26 cellular contexts compared by ENCODE assay signal in genomic region chr3:23937296-23937695, GRCh38.
"Had no signal": no experiment of that assay in that cellular context is flagged by ENCODE, and none has a peak within 500 bp of the region (broad histone marks: within the 10 kb centered on the region; RNA-seq: fewer than 3 reads in every experiment).

No MANE protein-coding gene starts in this region.

- H3K27ac ChIP-seq: ascending aorta, cardiac muscle cell, SJSA1 had no signal

- H3K9me3 ChIP-seq: ascending aorta, MG63, SJSA1, SK-N-SH had no signal

- ATAC-seq: activated CD4-positive, alpha-beta T cell treated with anti-CD3 and anti-CD28 coated beads for 36 hours; activated CD4-positive, CD25-positive, alpha-beta regulatory T cell treated with anti-CD3 and anti-CD28 coated beads, Interleukin-2, amount 50 U/mL, for 24 hours; activated CD8-positive, alpha-beta T cell treated with anti-CD3 and anti-CD28 coated beads, Interleukin-2, amount 10 ng/mL, durations not matched to agents 7 days and 5 days; Panc1; WTC11 had no signal

- H3K27me3 ChIP-seq: ascending aorta, cardiac muscle cell, MG63, SJSA1 had no signal

- H3K4me1 ChIP-seq: ascending aorta had no signal

- H3K4me2 ChIP-seq: SK-N-SH had no signal

- H3K36me3 ChIP-seq: ascending aorta, cardiac muscle cell, MG63, SJSA1 had no signal

- H3K4me3 ChIP-seq: ascending aorta, cardiac muscle cell, MG63, SJSA1 had no signal

- H3K9ac ChIP-seq: SK-N-SH had no signal

- DNase-seq: activated CD4-positive, alpha-beta T cell treated with anti-CD3 and anti-CD28 coated beads for 36 hours; activated CD4-positive, alpha-beta T cell treated with anti-CD3 and anti-CD28 coated beads, Interleukin-2, amount 10 ng/mL, durations not matched to agents 7 days and 5 days; activated CD4-positive, alpha-beta T cell treated with anti-CD3 and anti-CD28 coated beads, Interleukin-2, amount 50 U/mL, for 48 hours; activated CD8-positive, alpha-beta T cell treated with anti-CD3 and anti-CD28 coated beads, Interleukin-2, amount 10 ng/mL, durations not matched to agents 7 days and 5 days; activated gamma-delta T cell; activated naive CD4-positive, alpha-beta T cell treated with Interleukin-2 at 50 U/mL for 16 hours; activated naive CD8-positive, alpha-beta T cell treated with anti-CD3 and anti-CD28 coated beads, Interleukin-2, amount 10 ng/mL, durations not matched to agents 7 days and 5 days; activated T-cell treated with anti-CD3 and anti-CD28 coated beads, Interleukin-2, amount 50 U/mL, for 24 hours; amygdala; Kasumi-1; MG63; NCI-H1092; NCI-H1436 treated with DMSO at 0.1 percent for 48 hours; NCI-H1694 treated with DMSO at 0.1 percent for 48 hours; NCI-H2029; NCI-H345; NCI-H524 treated with DMSO at 0.1 percent for 48 hours; RPMI8226; SHP77 treated with DMSO at 0.1 percent for 48 hours; SK-N-SH had no signal
